31 cellular contexts compared by ENCODE assay signal in genomic region chr7:947391-948210, GRCh38. TPM values are rescaled to one million over a fixed set of nuclear protein-coding genes. Genes with fewer than 3 reads are reported as not detected.
A peak's percentile ranks its signal among the peaks of the same experiment; 100 is the strongest.
DNase-seq lines count a peak whose midpoint lies in the region; ATAC-seq and TF ChIP-seq lines count a peak whose summit lies in the region.
"Had no signal": no experiment of that assay in that cellular context is flagged by ENCODE, and none has a peak within 500 bp of the region (broad histone marks: within the 10 kb centered on the region; RNA-seq: fewer than 3 reads in every experiment).

No MANE protein-coding gene starts in this region.

- H3K4me1 ChIP-seq in left ventricle myocardium inferior: no peaks in the 10 kb centered on the region
- H3K4me1 ChIP-seq in osteoblast (ENCODE audit: insufficient read depth, low read length): no peaks in the 10 kb centered on the region

- DNase-seq in stimulated activated naive CD8-positive, alpha-beta T cell treated with anti-CD3 and anti-CD28 coated beads, Interleukin-15, amount 100 ng/mL, for 72 hours: no peak
- DNase-seq in stimulated activated naive CD8-positive, alpha-beta T cell treated with anti-CD3 and anti-CD28 coated beads, Interleukin-15, Interleukin-2, amounts not matched to agents 100 U/mL and 50 U/mL, for 24 hours: no peak
- DNase-seq in left ventricle myocardium inferior (peak; percentile 8), osteoblast (ENCODE audit: insufficient read length, low spot score, missing footprints) (peak; percentile 74)
- no peak for DNase-seq in activated CD4-positive, alpha-beta T cell treated with anti-CD3 and anti-CD28 coated beads, Interleukin-2, amount 10 ng/mL, durations not matched to agents 24 days and 14 days
- no peak for DNase-seq in activated CD4-positive, alpha-beta memory T cell treated with anti-CD3 and anti-CD28 coated beads, Interleukin-2, amount 10 ng/mL, durations not matched to agents 7 days and 5 days
- DNase-seq: ACHN; activated CD4-positive, alpha-beta T cell treated with anti-CD3 and anti-CD28 coated beads, Interleukin-2, amount 50 U/mL, for 1 hour; activated naive CD4-positive, alpha-beta T cell treated with anti-CD3 and anti-CD28 coated beads for 36 hours; activated T-cell treated with anti-CD3 and anti-CD28 coated beads, Interleukin-2, amount 50 U/mL, for 72 hours; amniotic stem cell; effector CD8-positive, alpha-beta T cell; HFFc6; IMR-90; NCI-H1694; NCI-H2171; NCI-H524; NK-92 treated with Interleukin-12 subunit alpha and Interleukin-12 subunit beta, amount 100 ng/mL, for 24 hours; PC-3; SHP77 treated with DMSO at 0.1 percent for 48 hours; SW 1271; thyroid gland had no signal

- no peaks in the 10 kb centered on the region for H3K27me3 Mint-ChIP-seq in stimulated activated naive CD8-positive, alpha-beta T cell treated with anti-CD3 and anti-CD28 coated beads, Interleukin-15, amount 100 ng/mL, for 72 hours
- no peaks in the 10 kb centered on the region for H3K27me3 Mint-ChIP-seq in activated CD4-positive, alpha-beta T cell treated with anti-CD3 and anti-CD28 coated beads, Interleukin-2, amount 10 ng/mL, durations not matched to agents 24 days and 14 days
- peaks cover 6% of the 10 kb centered on the region for H3K27me3 Mint-ChIP-seq in activated CD4-positive, alpha-beta memory T cell treated with anti-CD3 and anti-CD28 coated beads, Interleukin-2, amount 10 ng/mL, durations not matched to agents 7 days and 5 days

- H3K27me3 ChIP-seq in left ventricle myocardium inferior (ENCODE audit: low read depth) (peaks cover 46% of the 10 kb centered on the region), osteoblast (ENCODE audit: insufficient read depth, low read length) (peaks cover 5% of the 10 kb centered on the region)
- H3K27me3 ChIP-seq: thyroid gland had no signal

- POLR2A ChIA-PET in activated CD4-positive, alpha-beta memory T cell treated with anti-CD3 and anti-CD28 coated beads, Interleukin-2, amount 10 ng/mL, durations not matched to agents 7 days and 5 days (lab: Charles Lee): interaction anchor here (1.1 kb wide), 1 partner anchor 28 kb away, joined by 3 read pairs; the partner anchor contains the start of gene COX19

- peak; percentile 32 for ATAC-seq in stimulated activated naive CD8-positive, alpha-beta T cell treated with anti-CD3 and anti-CD28 coated beads, Interleukin-15, amount 100 ng/mL, for 72 hours
- ATAC-seq in stimulated activated naive CD8-positive, alpha-beta T cell treated with anti-CD3 and anti-CD28 coated beads, Interleukin-15, Interleukin-2, amounts not matched to agents 100 U/mL and 50 U/mL, for 24 hours: no peak
- no peak for ATAC-seq in HG03175 (IDR thresholded peaks at IDR 0.05; ENCODE audit: unreplicated experiment)
- ATAC-seq: activated T-cell treated with anti-CD3 and anti-CD28 coated beads, Interleukin-2, amount 50 U/mL, for 72 hours; PC-3; sciatic nerve had no signal

- no peak overlapping the region for H2AFZ ChIP-seq in osteoblast (ENCODE audit: low read length)
- H2AFZ ChIP-seq: parathyroid adenoma had no signal

- CTCF ChIA-PET in activated CD4-positive, alpha-beta memory T cell treated with anti-CD3 and anti-CD28 coated beads, Interleukin-2, amount 10 ng/mL, durations not matched to agents 7 days and 5 days (lab: Charles Lee): no interaction called here

- H3K36me3 ChIP-seq in left ventricle myocardium inferior (no peaks in the 10 kb centered on the region), osteoblast (ENCODE audit: insufficient read depth, low read length) (no peaks in the 10 kb centered on the region)
- H3K36me3 ChIP-seq: thyroid gland had no signal

- no peak for TF ChIP-seq CTCF in left ventricle myocardium inferior (IDR thresholded peaks at IDR 0.05; ENCODE audit: borderline replicate concordance)
- TF ChIP-seq CTCF in osteoblast (IDR thresholded peaks at IDR 0.05; ENCODE audit: extremely low read depth, low read depth, low read length): no peak

- no peak overlapping the region for H3K27ac Mint-ChIP-seq in stimulated activated naive CD8-positive, alpha-beta T cell treated with anti-CD3 and anti-CD28 coated beads, Interleukin-15, amount 100 ng/mL, for 72 hours
- H3K27ac Mint-ChIP-seq in activated CD4-positive, alpha-beta T cell treated with anti-CD3 and anti-CD28 coated beads, Interleukin-2, amount 10 ng/mL, durations not matched to agents 24 days and 14 days: no peak overlapping the region
- no peak overlapping the region for H3K27ac Mint-ChIP-seq in activated CD4-positive, alpha-beta memory T cell treated with anti-CD3 and anti-CD28 coated beads, Interleukin-2, amount 10 ng/mL, durations not matched to agents 7 days and 5 days
- H3K27ac Mint-ChIP-seq: activated naive CD4-positive, alpha-beta T cell treated with anti-CD3 and anti-CD28 coated beads for 36 hours; activated T-cell treated with anti-CD3 and anti-CD28 coated beads, Interleukin-2, amount 50 U/mL, for 72 hours; HFFc6 had no signal

- H3K4me2 ChIP-seq in osteoblast (ENCODE audit: insufficient read depth, low read length): no peak overlapping the region
- H3K4me2 ChIP-seq: BLaER1 had no signal

- H3K27ac ChIP-seq in left ventricle myocardium inferior (replicated peaks) (no peak overlapping the region), osteoblast (ENCODE audit: low read depth, low read length) (no peak overlapping the region)
- H3K27ac ChIP-seq: BLaER1, epithelial cell of prostate, parathyroid adenoma had no signal

- H3K36me3 Mint-ChIP-seq in activated CD4-positive, alpha-beta T cell treated with anti-CD3 and anti-CD28 coated beads, Interleukin-2, amount 10 ng/mL, durations not matched to agents 24 days and 14 days (ENCODE audit: low read depth): peaks cover 4% of the 10 kb centered on the region
- H3K36me3 Mint-ChIP-seq in activated CD4-positive, alpha-beta memory T cell treated with anti-CD3 and anti-CD28 coated beads, Interleukin-2, amount 10 ng/mL, durations not matched to agents 7 days and 5 days (ENCODE audit: low read depth): no peaks in the 10 kb centered on the region

- no peaks in the 10 kb centered on the region for H3K79me2 ChIP-seq in osteoblast (ENCODE audit: insufficient read depth, low read length)

- H3K4me3 Mint-ChIP-seq in stimulated activated naive CD8-positive, alpha-beta T cell treated with anti-CD3 and anti-CD28 coated beads, Interleukin-15, amount 100 ng/mL, for 72 hours: no peak overlapping the region
- H3K4me3 Mint-ChIP-seq in activated CD4-positive, alpha-beta T cell treated with anti-CD3 and anti-CD28 coated beads, Interleukin-2, amount 10 ng/mL, durations not matched to agents 24 days and 14 days: no peak overlapping the region
- no peak overlapping the region for H3K4me3 Mint-ChIP-seq in activated CD4-positive, alpha-beta memory T cell treated with anti-CD3 and anti-CD28 coated beads, Interleukin-2, amount 10 ng/mL, durations not matched to agents 7 days and 5 days
- H3K4me3 Mint-ChIP-seq: activated naive CD4-positive, alpha-beta T cell treated with anti-CD3 and anti-CD28 coated beads for 36 hours; activated T-cell treated with anti-CD3 and anti-CD28 coated beads, Interleukin-2, amount 50 U/mL, for 72 hours; HFFc6 had no signal

- H4K20me1 ChIP-seq in osteoblast (ENCODE audit: insufficient read depth, low read length): no peaks in the 10 kb centered on the region

- peaks cover 51% of the 10 kb centered on the region for H3K4me1 Mint-ChIP-seq in stimulated activated naive CD8-positive, alpha-beta T cell treated with anti-CD3 and anti-CD28 coated beads, Interleukin-15, amount 100 ng/mL, for 72 hours
- H3K4me1 Mint-ChIP-seq in activated CD4-positive, alpha-beta T cell treated with anti-CD3 and anti-CD28 coated beads, Interleukin-2, amount 10 ng/mL, durations not matched to agents 24 days and 14 days: peaks cover 5% of the 10 kb centered on the region
- H3K4me1 Mint-ChIP-seq in activated CD4-positive, alpha-beta memory T cell treated with anti-CD3 and anti-CD28 coated beads, Interleukin-2, amount 10 ng/mL, durations not matched to agents 7 days and 5 days: peaks cover 8% of the 10 kb centered on the region

- intact Hi-C loops in left ventricle myocardium inferior (cut with micrococcal nuclease): no loop called here
- intact Hi-C loops in activated CD4-positive, alpha-beta T cell treated with anti-CD3 and anti-CD28 coated beads, Interleukin-2, amount 10 ng/mL, durations not matched to agents 24 days and 14 days (cut with micrococcal nuclease): no loop called here

- no peaks in the 10 kb centered on the region for H3K9me3 Mint-ChIP-seq in stimulated activated naive CD8-positive, alpha-beta T cell treated with anti-CD3 and anti-CD28 coated beads, Interleukin-15, amount 100 ng/mL, for 72 hours
- no peaks in the 10 kb centered on the region for H3K9me3 Mint-ChIP-seq in activated CD4-positive, alpha-beta T cell treated with anti-CD3 and anti-CD28 coated beads, Interleukin-2, amount 10 ng/mL, durations not matched to agents 24 days and 14 days
- no peaks in the 10 kb centered on the region for H3K9me3 Mint-ChIP-seq in activated CD4-positive, alpha-beta memory T cell treated with anti-CD3 and anti-CD28 coated beads, Interleukin-2, amount 10 ng/mL, durations not matched to agents 7 days and 5 days
- H3K9me3 Mint-ChIP-seq: activated naive CD4-positive, alpha-beta T cell treated with anti-CD3 and anti-CD28 coated beads for 36 hours; activated T-cell treated with anti-CD3 and anti-CD28 coated beads, Interleukin-2, amount 50 U/mL, for 72 hours; HFFc6 had no signal

- H3K9me3 ChIP-seq in left ventricle myocardium inferior (replicated peaks): no peaks in the 10 kb centered on the region
- H3K9me3 ChIP-seq in osteoblast (ENCODE audit: low read depth, low read length): no peaks in the 10 kb centered on the region
- H3K9me3 ChIP-seq: BLaER1, stomach, thyroid gland had no signal

- no peak overlapping the region for H3K4me3 ChIP-seq in left ventricle myocardium inferior
- H3K4me3 ChIP-seq in osteoblast (ENCODE audit: insufficient read depth, low read length): no peak overlapping the region
- H3K4me3 ChIP-seq: BLaER1, lung, stomach, thyroid gland had no signal

RNA-seq across cellular contexts. Expression of gene ADAP1, which starts 6.9 kb away (rescaled TPM):
- 8.4 TPM for total RNA-seq in left ventricle myocardium inferior
- total RNA-seq in osteoblast: 0.59 and 2.2 TPM in 2 replicates
- total RNA-seq in activated CD4-positive, alpha-beta T cell treated with anti-CD3 and anti-CD28 coated beads, Interleukin-2, amount 10 ng/mL, durations not matched to agents 24 days and 14 days: 65.9 and 70.2 TPM in 2 replicates
- 10 to 100 TPM; 11.1 to 13.0 TPM for total RNA-seq in activated CD4-positive, alpha-beta memory T cell treated with anti-CD3 and anti-CD28 coated beads, Interleukin-2, amount 10 ng/mL, durations not matched to agents 7 days and 5 days

RNA-seq across cellular contexts. Expression of gene COX19, which starts 27.7 kb away (rescaled TPM):
- total RNA-seq in left ventricle myocardium inferior (8.5 TPM), osteoblast (10.9 and 13.0 TPM in 2 replicates)
- 15.3 and 22.4 TPM in 2 replicates for total RNA-seq in activated CD4-positive, alpha-beta T cell treated with anti-CD3 and anti-CD28 coated beads, Interleukin-2, amount 10 ng/mL, durations not matched to agents 24 days and 14 days
- total RNA-seq in activated CD4-positive, alpha-beta memory T cell treated with anti-CD3 and anti-CD28 coated beads, Interleukin-2, amount 10 ng/mL, durations not matched to agents 7 days and 5 days: 10 to 100 TPM; 17.4 to 18.2 TPM

RNA-seq across cellular contexts. Expression of gene CYP2W1, which starts 35.4 kb away (rescaled TPM):
- total RNA-seq in left ventricle myocardium inferior: not detected
- not detected in 2 replicates for total RNA-seq in osteoblast
- total RNA-seq in activated CD4-positive, alpha-beta T cell treated with anti-CD3 and anti-CD28 coated beads, Interleukin-2, amount 10 ng/mL, durations not matched to agents 24 days and 14 days: not detected in 2 replicates
- not detected for total RNA-seq in activated CD4-positive, alpha-beta memory T cell treated with anti-CD3 and anti-CD28 coated beads, Interleukin-2, amount 10 ng/mL, durations not matched to agents 7 days and 5 days
- total RNA-seq: activated naive CD4-positive, alpha-beta T cell treated with anti-CD3 and anti-CD28 coated beads for 36 hours; activated T-cell treated with anti-CD3 and anti-CD28 coated beads, Interleukin-2, amount 50 U/mL, for 72 hours; Daoy; glomerular endothelial cell; IMR-90; PC-3; thyroid gland had no signal

Comparison
In these comparisons a context has a peak if more than half of its experiments do, and no peak if none do; other contexts are left out.
1. DNase-seq: peak in left ventricle myocardium inferior (single experiment) and osteoblast (single experiment); none in stimulated activated naive CD8-positive, alpha-beta T cell treated with anti-CD3 and anti-CD28 coated beads, Interleukin-15, amount 100 ng/mL, for 72 hours (0 of 2), stimulated activated naive CD8-positive, alpha-beta T cell treated with anti-CD3 and anti-CD28 coated beads, Interleukin-15, Interleukin-2, amounts not matched to agents 100 U/mL and 50 U/mL, for 24 hours (single experiment), activated CD4-positive, alpha-beta T cell treated with anti-CD3 and anti-CD28 coated beads, Interleukin-2, amount 10 ng/mL, durations not matched to agents 24 days and 14 days (single experiment) and activated CD4-positive, alpha-beta memory T cell treated with anti-CD3 and anti-CD28 coated beads, Interleukin-2, amount 10 ng/mL, durations not matched to agents 7 days and 5 days (single experiment).